8 cellular contexts compared by ENCODE assay signal in the genomic region with DNA sequence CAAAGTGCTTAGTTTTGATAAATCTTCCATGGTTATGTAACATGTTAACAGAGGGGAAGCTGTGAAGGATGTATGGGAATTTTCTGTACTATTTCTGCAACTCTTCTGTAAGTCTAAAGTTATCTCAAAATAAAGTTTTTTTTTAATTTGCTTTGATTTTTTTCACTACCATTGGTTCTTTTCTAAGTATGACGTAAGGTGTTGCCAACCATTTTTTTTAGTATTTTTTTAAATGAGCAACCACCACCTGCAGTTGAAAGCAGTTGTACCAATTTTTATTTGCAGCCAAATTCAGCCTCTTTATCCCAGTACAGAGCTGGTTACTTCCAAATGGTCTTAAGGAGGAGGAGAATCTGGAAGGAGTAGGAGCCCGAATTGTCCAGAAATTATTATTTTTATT.
"Had no signal": no experiment of that assay in that cellular context is flagged by ENCODE, and none has a peak within 500 bp of the region (broad histone marks: within the 10 kb centered on the region; RNA-seq: fewer than 3 reads in every experiment).

No MANE protein-coding gene starts in this region.

- H3K9ac ChIP-seq: KMS-11 had no signal

- DNase-seq: IMR-90, KBM-7, KG1 had no signal

- H3K27ac ChIP-seq: HL-60, KMS-11 had no signal

- H3K4me3 ChIP-seq: K562 had no signal

- H3K4me2 ChIP-seq: KMS-11 had no signal

- ATAC-seq: HepG2, K562 had no signal

- FAIRE-seq: HepG2, HTR-8/SVneo, K562 had no signal
